ENCODE assay signal across 29 cellular contexts in the genomic region with DNA sequence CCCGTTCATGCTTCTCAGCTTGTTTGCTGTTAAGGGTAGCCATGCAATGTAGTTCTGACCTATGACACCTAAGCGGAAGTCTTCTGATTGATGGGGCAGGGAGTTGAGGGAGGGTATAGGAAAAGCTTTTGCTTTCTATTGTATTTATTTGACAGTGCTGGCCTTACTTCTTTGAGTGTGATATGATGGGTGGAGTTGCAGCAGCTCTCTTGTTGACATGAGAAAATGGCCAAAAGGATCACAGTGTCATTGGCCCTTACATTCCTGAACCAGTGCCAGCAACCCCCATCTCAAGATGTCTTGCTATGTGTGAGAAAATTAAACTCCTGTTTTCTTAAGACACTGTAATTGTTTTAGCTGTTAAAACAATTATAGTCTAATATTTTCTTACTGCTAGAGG.
"Had no signal": no experiment of that assay in that cellular context is flagged by ENCODE, and none has a peak within 500 bp of the region (broad histone marks: within the 10 kb centered on the region; RNA-seq: fewer than 3 reads in every experiment).

No MANE protein-coding gene starts in this region.

- H3K4me3 Mint-ChIP-seq: naive thymus-derived CD4-positive, alpha-beta T cell; natural killer cell treated with Interleukin-12 subunit alpha and Interleukin-12 subunit beta and Interleukin-15 and Interleukin-18, amount 100 ng/mL, for 72 hours; neural crest cell; stimulated activated naive B cell treated with anti-CD40 and anti-IgM and Interleukin-4, amounts not matched to agents 10 μg/mL and 1 μg/mL and 100 μg/mL, for 72 hours; stimulated activated naive CD8-positive, alpha-beta T cell treated with anti-CD3 and anti-CD28 coated beads, Interleukin-15, amount 100 ng/mL, for 72 hours; type B pancreatic cell had no signal

- H3K4me3 ChIP-seq: heart right ventricle, hepatocyte, left ventricle myocardium inferior, lung, mucosa of descending colon, ovary, sigmoid colon, smooth muscle cell, tibial nerve, uterus had no signal

- H3K4me1 ChIP-seq: left ventricle myocardium inferior, tibial nerve, uterus had no signal

- H3K27ac Mint-ChIP-seq: naive thymus-derived CD4-positive, alpha-beta T cell; natural killer cell treated with Interleukin-12 subunit alpha and Interleukin-12 subunit beta and Interleukin-15 and Interleukin-18, amount 100 ng/mL, for 72 hours; progenitor cell of endocrine pancreas; stimulated activated naive B cell treated with anti-CD40 and anti-IgM and Interleukin-4, amounts not matched to agents 10 μg/mL and 1 μg/mL and 100 μg/mL, for 72 hours; stimulated activated naive CD8-positive, alpha-beta T cell treated with anti-CD3 and anti-CD28 coated beads, Interleukin-15, amount 100 ng/mL, for 72 hours; type B pancreatic cell had no signal

- H3K4me2 ChIP-seq: hepatocyte, smooth muscle cell had no signal

- H3K36me3 Mint-ChIP-seq: naive thymus-derived CD4-positive, alpha-beta T cell; natural killer cell treated with Interleukin-12 subunit alpha and Interleukin-12 subunit beta and Interleukin-15 and Interleukin-18, amount 100 ng/mL, for 72 hours; stimulated activated naive B cell treated with anti-CD40 and anti-IgM and Interleukin-4, amounts not matched to agents 10 μg/mL and 1 μg/mL and 100 μg/mL, for 72 hours had no signal

- H3K27ac ChIP-seq: heart right ventricle, hepatocyte, left ventricle myocardium inferior, neutrophil, ovary, sigmoid colon, tibial nerve, uterus had no signal

- DNase-seq: heart right ventricle; islet precursor cell; left ventricle myocardium inferior; mesendoderm; midbrain; mucosa of descending colon; naive thymus-derived CD4-positive, alpha-beta T cell; occipital lobe; ovary; retina; right cardiac atrium; sigmoid colon; stimulated activated CD4-positive, alpha-beta T cell treated with anti-CD3 and anti-CD28 coated beads, Interleukin-12 subunit alpha, Interleukin-12 subunit beta, amount 100 ng/mL, for 4 hours; stimulated activated CD4-positive, alpha-beta T cell treated with anti-CD3 and anti-CD28 coated beads, Interleukin-15, amount 100 ng/mL, for 24 hours; stimulated activated CD4-positive, alpha-beta T cell treated with anti-CD3 and anti-CD28 coated beads, Interleukin-2, amount 100 ng/mL, for 24 hours; stimulated activated CD4-positive, alpha-beta T cell treated with anti-CD3 and anti-CD28 coated beads, Interleukin-4, amount 100 ng/mL, for 1 hour; stimulated activated naive B cell treated with anti-CD40 and anti-IgM and Interleukin-4, amounts not matched to agents 10 μg/mL and 1 μg/mL and 100 μg/mL, for 72 hours; stimulated activated naive CD8-positive, alpha-beta T cell treated with anti-CD3 and anti-CD28 coated beads, Interleukin-15, amount 100 ng/mL, for 72 hours; substantia nigra; uterus had no signal

- H2AFZ ChIP-seq: hepatocyte had no signal

- H3K79me2 ChIP-seq: hepatocyte had no signal

- ATAC-seq: heart right ventricle; mucosa of descending colon; naive thymus-derived CD4-positive, alpha-beta T cell; natural killer cell treated with Interleukin-12 subunit alpha and Interleukin-12 subunit beta and Interleukin-15 and Interleukin-18, amount 100 ng/mL, for 72 hours; right cardiac atrium; stimulated activated naive B cell treated with anti-CD40 and anti-IgM and Interleukin-4, amounts not matched to agents 10 μg/mL and 1 μg/mL and 100 μg/mL, for 72 hours; stimulated activated naive CD8-positive, alpha-beta T cell treated with anti-CD3 and anti-CD28 coated beads, Interleukin-15, amount 100 ng/mL, for 72 hours had no signal

- H3K4me1 Mint-ChIP-seq: naive thymus-derived CD4-positive, alpha-beta T cell; stimulated activated naive B cell treated with anti-CD40 and anti-IgM and Interleukin-4, amounts not matched to agents 10 μg/mL and 1 μg/mL and 100 μg/mL, for 72 hours; stimulated activated naive CD8-positive, alpha-beta T cell treated with anti-CD3 and anti-CD28 coated beads, Interleukin-15, amount 100 ng/mL, for 72 hours had no signal

- H3K27me3 ChIP-seq: heart right ventricle, hepatocyte, neutrophil, ovary, sigmoid colon, tibial nerve, uterus had no signal

- H3K27me3 Mint-ChIP-seq: natural killer cell treated with Interleukin-12 subunit alpha and Interleukin-12 subunit beta and Interleukin-15 and Interleukin-18, amount 100 ng/mL, for 72 hours; progenitor cell of endocrine pancreas; stimulated activated naive B cell treated with anti-CD40 and anti-IgM and Interleukin-4, amounts not matched to agents 10 μg/mL and 1 μg/mL and 100 μg/mL, for 72 hours; type B pancreatic cell had no signal

- H3K36me3 ChIP-seq: heart right ventricle, left ventricle myocardium inferior, neutrophil, ovary, sigmoid colon, tibial nerve, uterus had no signal

- H3K9me3 ChIP-seq: heart right ventricle, left ventricle myocardium inferior, mucosa of descending colon, neutrophil, ovary, sigmoid colon, tibial nerve, uterus had no signal
